In genomic region chr21:38610573-38611251, GRCh38 we compare ENCODE assay signal across 22 cellular contexts.
A peak's percentile ranks its signal among the peaks of the same experiment; 100 is the strongest.
DNase-seq lines count a peak whose midpoint lies in the region; ATAC-seq and TF ChIP-seq lines count a peak whose summit lies in the region.
"Had no signal": no experiment of that assay in that cellular context is flagged by ENCODE, and none has a peak within 500 bp of the region (broad histone marks: within the 10 kb centered on the region; RNA-seq: fewer than 3 reads in every experiment).

No MANE protein-coding gene starts in this region.

- H3K27ac Mint-ChIP-seq in neural crest cell (ENCODE audit: unreplicated experiment) = peak overlapping the region; percentile 24
- H3K27ac Mint-ChIP-seq in natural killer cell = no peak overlapping the region
- H3K27ac Mint-ChIP-seq: CD4-positive, CD25-positive, alpha-beta regulatory T cell; T-cell had no signal

- peak; percentile 55 for ATAC-seq in aorta (ENCODE audit: low FRiP score)
- ATAC-seq in GM19351 (IDR thresholded peaks at IDR 0.05; ENCODE audit: unreplicated experiment) = no peak
- no peak for ATAC-seq in natural killer cell
- ATAC-seq: SK-N-SH treated with all-trans-retinoic acid at 6 μM for 48 hours, T-cell had no signal

- peaks cover 2 to 5% of the 10 kb centered on the region in 2 donors for H3K4me1 ChIP-seq in aorta (ENCODE audit: control insufficient read depth in 1 of 2, insufficient read depth in 2 of 2, low read length in 2 of 2)
- H3K4me1 ChIP-seq: BE2C had no signal

- WGBS in aorta, 2 donors = 5 to 12% methylated on average over 9 of the region's 9 CpGs

- intact Hi-C loops in aorta (cut with DNase I) (loop anchor here in 1 of 2 donors (5.0 kb wide), 1 partner anchor 37 kb away; no protein-coding TSS in a partner anchor), natural killer cell (cut with micrococcal nuclease) (no loop called here)

- H3K4me3 Mint-ChIP-seq in neural crest cell (no peak overlapping the region), natural killer cell (no peak overlapping the region)
- H3K4me3 Mint-ChIP-seq: CD4-positive, CD25-positive, alpha-beta regulatory T cell; T-cell had no signal

- H3K36me3 Mint-ChIP-seq in neural crest cell (ENCODE audit: low read depth) (no peaks in the 10 kb centered on the region), natural killer cell (no peaks in the 10 kb centered on the region)
- H3K36me3 Mint-ChIP-seq: CD4-positive, CD25-positive, alpha-beta regulatory T cell; T-cell had no signal

- H3K9me3 Mint-ChIP-seq in neural crest cell (no peaks in the 10 kb centered on the region), natural killer cell (no peaks in the 10 kb centered on the region)
- H3K9me3 Mint-ChIP-seq: T-cell had no signal

- DNase-seq in Kasumi-1 (lab: John Stamatoyannopoulos, UW) (peak; percentile 2 to 3), NOMO-1 treated with dmso at 0.1 percent for 144 hours (lab: John Stamatoyannopoulos, UW; ENCODE audit: unreplicated experiment) (peak; percentile 13), neural crest cell (ENCODE audit: low read depth, low spot score) (no peak), aorta (no peak), NCI-H2171 treated with DMSO at 0.1 percent for 48 hours (lab: John Stamatoyannopoulos, UW) (no peak), natural killer cell (no peak)
- DNase-seq: BE2C; CD4-positive, CD25-positive, alpha-beta regulatory T cell; EL; IMR-90; NCI-H1092 treated with DMSO at 0.1 percent for 48 hours; NCI-H146; NCI-H2029 treated with DMSO at 0.1 percent for 48 hours; NCI-H2171; NCI-H446; NCI-H526; PC-9; SHP77 treated with DMSO at 0.1 percent for 48 hours; T-cell had no signal

- no peak overlapping the region for H3K4me3 ChIP-seq in aorta (ENCODE audit: low read length in 2 of 2)
- H3K4me3 ChIP-seq: PC-9 had no signal

- H3K27ac ChIP-seq in aorta (ENCODE audit: low read depth in 1 of 2, low read length in 2 of 2) = peak overlapping the region; percentile 69 to 85
- H3K27ac ChIP-seq: PC-9, RWPE1 had no signal

- H3K4me1 Mint-ChIP-seq in neural crest cell (no peaks in the 10 kb centered on the region), natural killer cell (no peaks in the 10 kb centered on the region)
- H3K4me1 Mint-ChIP-seq: CD4-positive, CD25-positive, alpha-beta regulatory T cell; T-cell had no signal

- H3K9me3 ChIP-seq in aorta (ENCODE audit: control insufficient read depth, low read length) = no peaks in the 10 kb centered on the region
- H3K9me3 ChIP-seq: BE2C had no signal

- no peak for TF ChIP-seq CTCF in neural crest cell (conservative IDR thresholded peaks at IDR 0.05)
- TF ChIP-seq CTCF in natural killer cell (IDR thresholded peaks at IDR 0.05) = no peak

- H3K36me3 ChIP-seq in aorta (ENCODE audit: control insufficient read depth in 1 of 2, insufficient read depth in 2 of 2, low read length in 1 of 2) = no peaks in the 10 kb centered on the region
- H3K36me3 ChIP-seq: BE2C had no signal

- H3K27me3 ChIP-seq in aorta (ENCODE audit: control insufficient read depth in 1 of 2, insufficient read depth in 2 of 2, low read length in 1 of 2) = no peaks in the 10 kb centered on the region

- H3K27me3 Mint-ChIP-seq in neural crest cell (ENCODE audit: low read depth) (peaks cover 3% of the 10 kb centered on the region), natural killer cell (ENCODE audit: low read depth in 2 of 2) (peaks cover 7 to 19% of the 10 kb centered on the region in 2 donors)

Comparison
In these comparisons a context has a peak if more than half of its experiments do, and no peak if none do; other contexts are left out.
1. DNase-seq: peak in Kasumi-1 (2 of 2) and NOMO-1 treated with dmso at 0.1 percent for 144 hours (single experiment); none in neural crest cell (single experiment), aorta (0 of 2), NCI-H2171 treated with DMSO at 0.1 percent for 48 hours (single experiment) and natural killer cell (single experiment).